Comparison of ENCODE assay signal across 14 cellular contexts in the genomic region with DNA sequence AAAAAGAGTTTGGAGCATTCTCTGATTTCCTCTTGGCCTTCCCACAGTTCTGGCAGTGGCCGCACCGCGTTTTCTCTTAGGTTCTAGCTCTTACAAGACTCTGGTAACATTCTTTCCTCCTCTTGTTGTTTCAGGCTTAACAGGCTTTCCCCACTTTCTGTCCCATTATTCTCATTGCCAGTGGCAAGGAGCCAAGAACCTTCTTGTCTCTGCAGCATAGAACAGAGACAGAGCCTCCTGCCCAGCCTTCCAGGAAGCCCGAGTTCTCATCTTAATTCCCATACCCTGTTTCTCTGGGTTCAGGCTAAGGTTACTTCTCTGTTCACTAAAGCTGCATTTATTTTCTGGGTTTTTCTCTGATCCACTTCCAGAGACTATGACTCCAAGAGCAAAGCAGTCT.
DNase-seq lines count a peak whose midpoint lies in the region; ATAC-seq and TF ChIP-seq lines count a peak whose summit lies in the region.
"Had no signal": no experiment of that assay in that cellular context is flagged by ENCODE, and none has a peak within 500 bp of the region (broad histone marks: within the 10 kb centered on the region; RNA-seq: fewer than 3 reads in every experiment).

No MANE protein-coding gene starts in this region.

- no peaks in the 10 kb centered on the region for H3K9me3 ChIP-seq in breast epithelium
- no peaks in the 10 kb centered on the region for H3K9me3 ChIP-seq in right cardiac atrium (ENCODE audit: control insufficient read depth, low read length)

- no peaks in the 10 kb centered on the region for H3K36me3 ChIP-seq in breast epithelium

- DNase-seq in Ammon's horn (ENCODE audit: low spot score) (peak; percentile 54), breast epithelium (ENCODE audit: low spot score in 2 of 2) (peak in 1 of 2 donors; percentile 44), right cardiac atrium (peak; percentile 67 to 84 (median 75)), posterior vena cava (ENCODE audit: low spot score) (peak; percentile 85), superior temporal gyrus (ENCODE audit: extremely low spot score) (no peak), HuH-7.5 (ENCODE audit: low spot score) (no peak)
- DNase-seq in stimulated activated CD4-positive, alpha-beta T cell treated with anti-CD3 and anti-CD28 coated beads, Interleukin-4, amount 100 ng/mL, for 1 hour: no peak
- DNase-seq: activated CD4-positive, alpha-beta T cell treated with anti-CD3 and anti-CD28 coated beads, Interleukin-2, amount 50 U/mL, for 4 hours; glutamatergic neuron; KG1; NCI-H2107; T-helper 17 cell had no signal

- TF ChIP-seq CTCF in breast epithelium (IDR thresholded peaks at IDR 0.05): no peak

- peak; percentile 69 to 77 for ATAC-seq in right cardiac atrium
- ATAC-seq in HG03196 (IDR thresholded peaks at IDR 0.05; ENCODE audit: unreplicated experiment): no peak
- ATAC-seq: T-helper 17 cell had no signal

- 35% methylated on average over 4 of the region's 4 CpGs for WGBS in right cardiac atrium

- no peak for TF ChIP-seq POLR2A in breast epithelium (IDR thresholded peaks at IDR 0.05)

- H3K4me1 ChIP-seq in breast epithelium (peaks cover 0 to 11% of the 10 kb centered on the region in 2 donors), right cardiac atrium (ENCODE audit: control insufficient read depth, insufficient read depth, low read length) (peaks cover 20% of the 10 kb centered on the region)

- peak overlapping the region; percentile 71 to 81 for H3K27ac ChIP-seq in breast epithelium
- peak overlapping the region; percentile 5 for H3K27ac ChIP-seq in right cardiac atrium (ENCODE audit: low read length)

- H3K27me3 ChIP-seq in breast epithelium (no peaks in the 10 kb centered on the region), right cardiac atrium (ENCODE audit: control insufficient read depth, insufficient read depth) (no peaks in the 10 kb centered on the region)

- H3K4me3 ChIP-seq in breast epithelium (no peak overlapping the region), right cardiac atrium (ENCODE audit: low read length) (no peak overlapping the region)
- H3K4me3 ChIP-seq: smooth muscle cell had no signal

- intact Hi-C loops in breast epithelium (cut with DNase I; ENCODE audit: low total_unique reads): no loop called here
- intact Hi-C loops in right cardiac atrium (cut with DNase I): no loop called here
- intact Hi-C loops in posterior vena cava (cut with DNase I): no loop called here

Comparison
In these comparisons a context has a peak if more than half of its experiments do, and no peak if none do; other contexts are left out.
1. DNase-seq: peak in Ammon's horn (single experiment), right cardiac atrium (3 of 3) and posterior vena cava (single experiment); none in superior temporal gyrus (single experiment), stimulated activated CD4-positive, alpha-beta T cell treated with anti-CD3 and anti-CD28 coated beads, Interleukin-4, amount 100 ng/mL, for 1 hour (single experiment) and HuH-7.5 (single experiment).